In the genomic region with DNA sequence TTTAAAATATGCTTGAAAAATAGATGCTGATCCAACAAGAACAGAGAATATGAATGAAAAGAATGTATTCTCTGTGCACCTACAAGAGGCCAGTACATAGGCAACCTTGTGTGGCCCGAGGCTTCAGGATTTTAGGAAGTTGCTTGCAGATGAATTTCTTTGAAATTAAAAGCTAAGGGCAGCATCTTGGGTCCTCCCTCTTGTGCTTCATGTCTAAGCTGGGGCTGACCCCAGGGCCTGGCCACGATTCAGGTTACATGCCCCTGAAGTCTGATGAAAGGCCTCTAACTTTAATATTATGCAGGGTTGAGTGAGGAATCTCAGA, we compare ENCODE assay signal across 2 cellular contexts.
TF ChIP-seq lines count a peak whose summit lies in the region.

No MANE protein-coding gene starts in this region.

TF ChIP-seq in A549, 52 proteins besides CTCF, POLR2A, EP300 and RAD21:
- TF ChIP-seq MAX (IDR thresholded peaks at IDR 0.05): no peak
- no peak for TF ChIP-seq TP53 (CRISPR knock-in tag; IDR thresholded peaks at IDR 0.05)
- no peak for TF ChIP-seq SMC3 (IDR thresholded peaks at IDR 0.05)
- TF ChIP-seq KDM5A (IDR thresholded peaks at IDR 0.05): no peak
- no peak for TF ChIP-seq ZSCAN20 (CRISPR knock-in tag; IDR thresholded peaks at IDR 0.05)
- TF ChIP-seq RCOR1 (IDR thresholded peaks at IDR 0.05; ENCODE audit: low read depth, low read length): no peak
- no peak for TF ChIP-seq HDAC2 (IDR thresholded peaks at IDR 0.05)
- TF ChIP-seq HOXB5 (CRISPR knock-in tag; IDR thresholded peaks at IDR 0.05): no peak
- no peak for TF ChIP-seq ZFP36 (IDR thresholded peaks at IDR 0.05; ENCODE audit: borderline replicate concordance, partially characterized antibody)
- TF ChIP-seq RFX5 (IDR thresholded peaks at IDR 0.05): no peak
- TF ChIP-seq EHF (CRISPR knock-in tag; IDR thresholded peaks at IDR 0.05): no peak

TF ChIP-seq in IMR-90, 13 proteins besides CTCF, POLR2A, EP300 and RAD21:
- TF ChIP-seq USF2 (IDR thresholded peaks at IDR 0.05; ENCODE audit: low read depth, low read length) (no peak), NFE2L2 (IDR thresholded peaks at IDR 0.05; ENCODE audit: low read depth, low read length) (no peak), RCOR1 (IDR thresholded peaks at IDR 0.05; ENCODE audit: insufficient replicate concordance, low read length) (no peak), RFX5 (IDR thresholded peaks at IDR 0.05; ENCODE audit: low read depth, low read length) (no peak), BHLHE40 (IDR thresholded peaks at IDR 0.05; ENCODE audit: low read depth, low read length) (no peak), FOS (IDR thresholded peaks at IDR 0.05; ENCODE audit: low read depth, low read length) (no peak), CHD1 (IDR thresholded peaks at IDR 0.05; ENCODE audit: low read depth, low read length) (no peak), MAZ (IDR thresholded peaks at IDR 0.05; ENCODE audit: borderline replicate concordance, low read depth, low read length) (no peak), SMC3 (IDR thresholded peaks at IDR 0.05; ENCODE audit: low read depth, low read length) (no peak), MXI1 (IDR thresholded peaks at IDR 0.05; ENCODE audit: borderline replicate concordance, low read depth, low read length) (no peak), CEBPB (IDR thresholded peaks at IDR 0.05; ENCODE audit: low read depth, low read length) (no peak), MAFK (IDR thresholded peaks at IDR 0.05; ENCODE audit: low read depth, low read length) (no peak)
- TF ChIP-seq, protein P1, sequence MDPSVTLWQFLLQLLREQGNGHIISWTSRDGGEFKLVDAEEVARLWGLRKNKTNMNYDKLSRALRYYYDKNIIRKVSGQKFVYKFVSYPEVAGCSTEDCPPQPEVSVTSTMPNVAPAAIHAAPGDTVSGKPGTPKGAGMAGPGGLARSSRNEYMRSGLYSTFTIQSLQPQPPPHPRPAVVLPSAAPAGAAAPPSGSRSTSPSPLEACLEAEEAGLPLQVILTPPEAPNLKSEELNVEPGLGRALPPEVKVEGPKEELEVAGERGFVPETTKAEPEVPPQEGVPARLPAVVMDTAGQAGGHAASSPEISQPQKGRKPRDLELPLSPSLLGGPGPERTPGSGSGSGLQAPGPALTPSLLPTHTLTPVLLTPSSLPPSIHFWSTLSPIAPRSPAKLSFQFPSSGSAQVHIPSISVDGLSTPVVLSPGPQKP (IDR thresholded peaks at IDR 0.05; ENCODE audit: borderline replicate concordance, low read depth, low read length): no peak
